In the genomic region with DNA sequence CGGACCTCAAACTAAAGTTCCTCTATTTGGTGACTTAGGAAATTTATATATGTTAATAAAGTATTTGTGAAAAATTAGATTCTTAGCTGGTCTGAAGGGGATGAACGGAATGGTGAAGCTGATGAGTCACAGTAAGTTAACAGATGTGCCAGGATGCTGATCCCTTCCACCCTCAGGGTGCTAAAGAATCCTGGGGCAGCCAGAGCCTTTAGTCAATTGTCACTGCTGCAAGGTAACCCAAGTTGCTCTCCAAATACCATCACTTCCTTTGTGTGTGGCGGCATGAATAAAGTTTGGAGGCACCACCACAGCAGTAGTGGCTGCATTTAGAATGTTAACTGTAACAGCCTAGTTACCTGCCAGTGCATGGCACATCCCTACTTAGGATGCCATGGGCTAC, we compare ENCODE assay signal across 33 cellular contexts.
DNase-seq lines count a peak whose midpoint lies in the region; ATAC-seq, FAIRE-seq and TF ChIP-seq lines count a peak whose summit lies in the region.
"Had no signal": no experiment of that assay in that cellular context is flagged by ENCODE, and none has a peak within 500 bp of the region (broad histone marks: within the 10 kb centered on the region; RNA-seq: fewer than 3 reads in every experiment).

No MANE protein-coding gene starts in this region.

- no peaks in the 10 kb centered on the region for H3K9me2 ChIP-seq in hepatocyte (replicated peaks; ENCODE audit: insufficient read depth)

- no peaks in the 10 kb centered on the region for H3K9me3 ChIP-seq in H1 (ENCODE audit: insufficient read depth in 2 of 2, low read depth in 1 of 2, low read length in 1 of 2)
- H3K9me3 ChIP-seq in hepatocyte (ENCODE audit: low read depth) = no peaks in the 10 kb centered on the region
- H3K9me3 ChIP-seq: ascending aorta, colonic mucosa, lower lobe of right lung, prostate gland, thyroid gland, vagina had no signal

- no peak overlapping the region for H3K18ac ChIP-seq in H1 (ENCODE audit: extremely low read depth, low read length)

- H2BK5ac ChIP-seq in H1 (ENCODE audit: low read depth, low read length) = no peak overlapping the region

- no peaks in the 10 kb centered on the region for H3K79me1 ChIP-seq in H1 (ENCODE audit: low read depth, low read length)

- no peak overlapping the region for H3K23ac ChIP-seq in H1 (ENCODE audit: insufficient read length)

- no peak overlapping the region for H2BK120ac ChIP-seq in H1 (replicated peaks; ENCODE audit: low read depth, low read length)

- H4K91ac ChIP-seq in H1 (replicated peaks; ENCODE audit: insufficient read length, low read length) = no peak overlapping the region

- H3K4me1 ChIP-seq in H1 (replicated peaks in 1 of 4; ENCODE audit: control insufficient read depth in 3 of 4, insufficient read depth in 4 of 4, low read length in 3 of 4) (no peaks in the 10 kb centered on the region), hepatocyte (ENCODE audit: insufficient read depth) (no peaks in the 10 kb centered on the region)
- H3K4me1 ChIP-seq: ascending aorta, colonic mucosa, lower lobe of right lung, prostate gland, thyroid gland, vagina had no signal

- H2AK5ac ChIP-seq in H1 (ENCODE audit: low read depth, low read length) = no peak overlapping the region

- no peak overlapping the region for H2BK15ac ChIP-seq in H1 (ENCODE audit: low read length)

- ATAC-seq in T-cell (replicated peaks in 1 of 4) (no peak), GM18498 (IDR thresholded peaks at IDR 0.05; ENCODE audit: unreplicated experiment) (no peak)
- ATAC-seq: GM12878; lower lobe of right lung; naive thymus-derived CD8-positive, alpha-beta T cell had no signal

- no peak overlapping the region for H3K56ac ChIP-seq in H1 (replicated peaks; ENCODE audit: insufficient read length, low read depth, low read length)

- FAIRE-seq in H1 (lab: Jason Lieb, UNC) = peak; percentile 57
- FAIRE-seq: GM12878 had no signal

- no peak overlapping the region for H3K9ac ChIP-seq in H1 (replicated peaks in 1 of 4; ENCODE audit: extremely low read depth in 1 of 4, low read depth in 3 of 4, low read length in 3 of 4)

- no peak overlapping the region for H2BK12ac ChIP-seq in H1 (ENCODE audit: low read depth, low read length)

- H2AFZ ChIP-seq in H1 (ENCODE audit: low read length) (no peak overlapping the region), hepatocyte (no peak overlapping the region)

- TF ChIP-seq CTCF in H1 (IDR thresholded peaks at IDR 0.05; ENCODE audit: control extremely low read depth in 1 of 3, insufficient read depth in 1 of 3, low read depth in 1 of 3, low read length in 3 of 3) (no peak), hepatocyte (IDR thresholded peaks at IDR 0.05; ENCODE audit: poor library complexity) (no peak)

- no peak overlapping the region for H3K27ac Mint-ChIP-seq in T-cell
- H3K27ac Mint-ChIP-seq: activated B cell treated with CpG ODN at 0.5 μM for 24 hours; activated CD4-positive, alpha-beta T cell treated with anti-CD3 and anti-CD28 coated beads, Interleukin-2, amount 10 ng/mL, durations not matched to agents 7 days and 5 days; activated naive CD8-positive, alpha-beta T cell; B cell; CD4-positive, alpha-beta memory T cell; naive thymus-derived CD8-positive, alpha-beta T cell had no signal

- no peak overlapping the region for H3K14ac ChIP-seq in H1 (ENCODE audit: insufficient read length)

- no peak overlapping the region for H3K4me3 Mint-ChIP-seq in T-cell
- H3K4me3 Mint-ChIP-seq: activated B cell treated with CpG ODN at 0.5 μM for 24 hours; activated CD4-positive, alpha-beta T cell treated with anti-CD3 and anti-CD28 coated beads, Interleukin-2, amount 10 ng/mL, durations not matched to agents 7 days and 5 days; activated naive CD8-positive, alpha-beta T cell; B cell; CD4-positive, alpha-beta memory T cell; naive thymus-derived CD8-positive, alpha-beta T cell had no signal

- no peak for TF ChIP-seq EP300 in H1 (IDR thresholded peaks at IDR 0.05; ENCODE audit: borderline replicate concordance in 1 of 2, low read depth in 2 of 2, low read length in 2 of 2)

- H3K79me2 ChIP-seq in H1 (ENCODE audit: control insufficient read depth in 1 of 2, insufficient read depth in 2 of 2, low read length in 2 of 2) (no peaks in the 10 kb centered on the region), hepatocyte (no peaks in the 10 kb centered on the region)

- H3K36me3 ChIP-seq in H1 (ENCODE audit: control insufficient read depth in 2 of 4, insufficient read depth in 4 of 4, low read length in 3 of 4) (no peaks in the 10 kb centered on the region), hepatocyte (replicated peaks; ENCODE audit: insufficient read depth, low read depth) (no peaks in the 10 kb centered on the region)
- H3K36me3 ChIP-seq: ascending aorta, colonic mucosa, lower lobe of right lung, prostate gland, thyroid gland, vagina had no signal

- no peak overlapping the region for H3K4me3 ChIP-seq in H1 (ENCODE audit: extremely low read depth in 1 of 4, insufficient read depth in 2 of 4, low read depth in 3 of 4, low read length in 4 of 4)
- no peak overlapping the region for H3K4me3 ChIP-seq in hepatocyte
- H3K4me3 ChIP-seq: ascending aorta, colonic mucosa, GM12878, lower lobe of right lung, prostate gland, thyroid gland, vagina had no signal

- no peak overlapping the region for H4K8ac ChIP-seq in H1 (ENCODE audit: extremely low read depth, insufficient read depth, low read length)

- DNase-seq in ELR (ENCODE audit: low read depth) (peak; percentile 46), HT1080 (ENCODE audit: low read depth) (peak; percentile 25), H1 (ENCODE audit: low read depth in 1 of 2, low spot score in 2 of 2) (no peak), islet precursor cell (peak; percentile 54), hepatocyte (ENCODE audit: low spot score) (no peak), T-cell (no peak), NCI-H446 treated with DMSO at 0.1 percent for 48 hours (lab: John Stamatoyannopoulos, UW) (no peak)
- DNase-seq: ACHN; activated B cell treated with CpG ODN at 0.5 μM for 24 hours; activated CD4-positive, alpha-beta T cell treated with anti-CD3 and anti-CD28 coated beads, Interleukin-2, amount 10 ng/mL, durations not matched to agents 7 days and 5 days; activated effector memory CD4-positive, alpha-beta T cell treated with Interleukin-2 at 50 U/mL for 16 hours; activated T-cell treated with anti-CD3 and anti-CD28 coated beads, Interleukin-2, amount 50 U/mL, for 1 hour; CD4-positive, alpha-beta memory T cell; colonic mucosa; effector CD8-positive, alpha-beta T cell; EL; head of caudate nucleus; KBM-7; lower lobe of right lung; naive thymus-derived CD8-positive, alpha-beta T cell; NCI-H2029 treated with DMSO at 0.1 percent for 48 hours; NCI-H774; nucleus accumbens; stimulated activated CD4-positive, alpha-beta T cell treated with anti-CD3 and anti-CD28 coated beads, Interleukin-4, amount 100 ng/mL, for 24 hours; T-helper 1 cell; thyroid gland had no signal

- POLR2A ChIA-PET in H1 (lab: Charles Lee; ENCODE audit: partially characterized antibody) (no interaction called here), T-cell (lab: Charles Lee) (no interaction called here)

- H2BK20ac ChIP-seq in H1 (ENCODE audit: low read length) = no peak overlapping the region

- TF ChIP-seq POLR2A in H1 (IDR thresholded peaks at IDR 0.05; ENCODE audit: control extremely low read depth in 1 of 2, low read depth in 2 of 2, low read length in 2 of 2) = no peak

- no peak for TF ChIP-seq RAD21 in H1 (IDR thresholded peaks at IDR 0.05 in 1 of 2, conservative IDR thresholded peaks at IDR 0.05 in 1 of 2; ENCODE audit: low read depth in 2 of 2, low read length in 2 of 2)

- no peak overlapping the region for H3K4me2 ChIP-seq in H1 (ENCODE audit: insufficient read depth in 1 of 2, low read depth in 2 of 2, low read length in 2 of 2)
- no peak overlapping the region for H3K4me2 ChIP-seq in hepatocyte

- H3K27ac ChIP-seq in H1 (ENCODE audit: low read depth, low read length) (no peak overlapping the region), hepatocyte (no peak overlapping the region)
- H3K27ac ChIP-seq: ascending aorta, colonic mucosa, lower lobe of right lung, prostate gland, thyroid gland, vagina had no signal

- CTCF ChIA-PET in H1 (lab: Charles Lee; ENCODE audit: partially characterized antibody) (no interaction called here), T-cell (lab: Charles Lee) (no interaction called here)

- 68% methylated on average over 3 of the region's 3 CpGs; no CpG with 5 or more reads in 1 of the 2 experiments for WGBS in H1 (ENCODE audit: extremely low coverage in 1 of 2, insufficient coverage in 1 of 2, insufficient read length in 1 of 2, insufficient replicate concordance in 2 of 2, low coverage in 1 of 2, low lambda C conversion rate in 2 of 2, missing lambda C conversion rate in 1 of 2), 2 experiments
- WGBS in hepatocyte (ENCODE audit: low lambda C conversion rate, missing lambda C conversion rate) = 71% methylated on average over 3 of the region's 3 CpGs

- H3K27me3 Mint-ChIP-seq in T-cell = no peaks in the 10 kb centered on the region
- H3K27me3 Mint-ChIP-seq: activated B cell treated with CpG ODN at 0.5 μM for 24 hours; activated CD4-positive, alpha-beta T cell treated with anti-CD3 and anti-CD28 coated beads, Interleukin-2, amount 10 ng/mL, durations not matched to agents 7 days and 5 days; activated naive CD8-positive, alpha-beta T cell; B cell; CD4-positive, alpha-beta memory T cell; naive thymus-derived CD8-positive, alpha-beta T cell had no signal

- no peaks in the 10 kb centered on the region for H3K9me3 Mint-ChIP-seq in T-cell
- H3K9me3 Mint-ChIP-seq: activated B cell treated with CpG ODN at 0.5 μM for 24 hours; activated CD4-positive, alpha-beta T cell treated with anti-CD3 and anti-CD28 coated beads, Interleukin-2, amount 10 ng/mL, durations not matched to agents 7 days and 5 days; CD4-positive, alpha-beta memory T cell had no signal

- no peaks in the 10 kb centered on the region for H3K27me3 ChIP-seq in H1 (replicated peaks in 1 of 4; ENCODE audit: control insufficient read depth in 3 of 4, extremely low read depth in 1 of 4, insufficient read depth in 3 of 4, low read length in 3 of 4)
- no peaks in the 10 kb centered on the region for H3K27me3 ChIP-seq in hepatocyte
- H3K27me3 ChIP-seq: ascending aorta, colonic mucosa, thyroid gland, vagina had no signal

- H3K36me3 Mint-ChIP-seq in T-cell = no peaks in the 10 kb centered on the region
- H3K36me3 Mint-ChIP-seq: activated naive CD8-positive, alpha-beta T cell; CD4-positive, alpha-beta memory T cell; naive thymus-derived CD8-positive, alpha-beta T cell had no signal

- H4K20me1 ChIP-seq in H1 (replicated peaks in 1 of 2; ENCODE audit: control insufficient read depth in 1 of 2, insufficient read depth in 2 of 2, low read length in 2 of 2) = no peaks in the 10 kb centered on the region
- H4K20me1 ChIP-seq in hepatocyte (ENCODE audit: insufficient read depth, poor library complexity, severe bottlenecking) = no peaks in the 10 kb centered on the region

- H3K4me1 Mint-ChIP-seq in T-cell = no peaks in the 10 kb centered on the region
- H3K4me1 Mint-ChIP-seq: activated B cell treated with CpG ODN at 0.5 μM for 24 hours; activated CD4-positive, alpha-beta T cell treated with anti-CD3 and anti-CD28 coated beads, Interleukin-2, amount 10 ng/mL, durations not matched to agents 7 days and 5 days; B cell; CD4-positive, alpha-beta memory T cell; naive thymus-derived CD8-positive, alpha-beta T cell had no signal

- no peaks in the 10 kb centered on the region for H3K23me2 ChIP-seq in H1 (ENCODE audit: low read depth, low read length)

- H4K5ac ChIP-seq in H1 (ENCODE audit: insufficient read length, low read depth, low read length) = no peak overlapping the region

- no peak overlapping the region for H3K4ac ChIP-seq in H1 (replicated peaks; ENCODE audit: insufficient read length, low read depth, low read length)

Comparison
In these comparisons a context has a peak if more than half of its experiments do, and no peak if none do; other contexts are left out.
1. DNase-seq: peak in ELR (single experiment), HT1080 (single experiment) and islet precursor cell (single experiment); none in H1 (0 of 2), hepatocyte (single experiment), T-cell (0 of 34) and NCI-H446 treated with DMSO at 0.1 percent for 48 hours (single experiment).